ENCODE assay signal across 9 cellular contexts in genomic region chr6:31308050-31308844, GRCh38. TPM values are rescaled to one million over a fixed set of nuclear protein-coding genes. Genes with fewer than 3 reads are reported as not detected.
A peak's percentile ranks its signal among the peaks of the same experiment; 100 is the strongest.
DNase-seq lines count a peak whose midpoint lies in the region; ATAC-seq and TF ChIP-seq lines count a peak whose summit lies in the region.
"Had no signal": no experiment of that assay in that cellular context is flagged by ENCODE, and none has a peak within 500 bp of the region (broad histone marks: within the 10 kb centered on the region; RNA-seq: fewer than 3 reads in every experiment).

No MANE protein-coding gene starts in this region.

- H3K27ac Mint-ChIP-seq in CD8-positive, alpha-beta memory T cell, result peak overlapping the region in 5 of 8 donors; percentile 74 to 94 (median 84)
- no peak overlapping the region for H3K27ac Mint-ChIP-seq in activated naive CD4-positive, alpha-beta T cell treated with anti-CD3 and anti-CD28 coated beads, Interleukin-2, amount 10 ng/mL, durations not matched to agents 7 days and 5 days

- intact Hi-C loops in left colon (cut with DNase I, micrococcal nuclease), result no loop called here

- no peaks in the 10 kb centered on the region for H3K9me3 ChIP-seq in CD8-positive, alpha-beta memory T cell (ENCODE audit: low read length)
- H3K9me3 ChIP-seq in OCI-LY1 (ENCODE audit: low read length), result no peaks in the 10 kb centered on the region

- peak; percentile 97 for ATAC-seq in left colon
- no peak for ATAC-seq in HG02610 (IDR thresholded peaks at IDR 0.05; ENCODE audit: unreplicated experiment)
- ATAC-seq in GM18502 (IDR thresholded peaks at IDR 0.05; ENCODE audit: poor library complexity, unreplicated experiment), result no peak

- CTCF ChIA-PET in CD8-positive, alpha-beta memory T cell (lab: Charles Lee), result interaction anchor here (0.8 to 2.4 kb wide), 4 partner anchors 21 to 179 kb away, joined by 4 to 9 read pairs (median 6); no protein-coding TSS in a partner anchor
- CTCF ChIA-PET in activated naive CD4-positive, alpha-beta T cell treated with anti-CD3 and anti-CD28 coated beads, Interleukin-2, amount 10 ng/mL, durations not matched to agents 7 days and 5 days (lab: Charles Lee), result interaction anchor here (0.5 kb wide), 1 partner anchor 116 kb away, joined by 4 read pairs; no protein-coding TSS in a partner anchor

- no peaks in the 10 kb centered on the region for H3K36me3 Mint-ChIP-seq in CD8-positive, alpha-beta memory T cell
- no peaks in the 10 kb centered on the region for H3K36me3 Mint-ChIP-seq in activated naive CD4-positive, alpha-beta T cell treated with anti-CD3 and anti-CD28 coated beads, Interleukin-2, amount 10 ng/mL, durations not matched to agents 7 days and 5 days

- H3F3A ChIP-seq in OCI-LY1 (ENCODE audit: insufficient read depth, low read length), result no peaks in the 10 kb centered on the region

- H3K4me2 ChIP-seq in OCI-LY1 (ENCODE audit: low read length), result peak overlapping the region; percentile 93

- H3K9me2 ChIP-seq in OCI-LY1 (ENCODE audit: low read depth, low read length), result no peaks in the 10 kb centered on the region

- no peaks in the 10 kb centered on the region for H3K79me2 ChIP-seq in OCI-LY1 (ENCODE audit: insufficient read depth, low read length)

- 0 out of 2 replicates have a peak overlapping the region, but pooled peaks have one; percentile 46 for H2AFZ ChIP-seq in OCI-LY1 (ENCODE audit: low read length)

- peaks cover 3% of the 10 kb centered on the region for H3K27me3 ChIP-seq in CD8-positive, alpha-beta memory T cell (ENCODE audit: insufficient read depth, low read length, poor library complexity, severe bottlenecking)
- H3K27me3 ChIP-seq in OCI-LY1 (ENCODE audit: insufficient read depth, low read length), result peaks cover 7% of the 10 kb centered on the region; the same call in 1 of the 2 replicates

- no peaks in the 10 kb centered on the region for H4K20me1 ChIP-seq in OCI-LY1 (ENCODE audit: insufficient read depth, low read length)

- no peak overlapping the region for H3K27ac ChIP-seq in CD8-positive, alpha-beta memory T cell (ENCODE audit: low read depth, low read length)
- no peak overlapping the region for H3K27ac ChIP-seq in OCI-LY1 (ENCODE audit: low read depth, low read length, poor library complexity, severe bottlenecking)

- DNase-seq in CD8-positive, alpha-beta memory T cell, result peak; percentile 47 to 84 (median 76)
- DNase-seq in activated naive CD4-positive, alpha-beta T cell treated with anti-CD3 and anti-CD28 coated beads, Interleukin-2, amount 10 ng/mL, durations not matched to agents 7 days and 5 days, result peak; percentile 65
- DNase-seq in left colon (peak; percentile 67 to 69), OCI-M1 (lab: John Stamatoyannopoulos, UW) (no peak)
- peak; percentile 33 for DNase-seq in stimulated activated CD8-positive, alpha-beta memory T cell treated with anti-CD3 and anti-CD28 coated beads, Interleukin-15, amount 100 ng/mL, for 1 hour (ENCODE audit: low read depth)
- DNase-seq: DND-41 had no signal

- TF ChIP-seq CTCF in OCI-LY1 (IDR thresholded peaks at IDR 0.05; ENCODE audit: low read length), result no peak

- POLR2A ChIA-PET in CD8-positive, alpha-beta memory T cell (lab: Charles Lee), result interaction anchor here (0.6 to 1.8 kb wide), 8 partner anchors 19 to 1559 kb away, joined by 3 to 10 read pairs (median 3); partner anchors contain the start of gene HLA-C

- no peaks in the 10 kb centered on the region for H3K36me3 ChIP-seq in CD8-positive, alpha-beta memory T cell (ENCODE audit: insufficient read depth, low read length)
- no peaks in the 10 kb centered on the region for H3K36me3 ChIP-seq in OCI-LY1 (ENCODE audit: insufficient read depth, low read length)

- H3K4me1 Mint-ChIP-seq in CD8-positive, alpha-beta memory T cell, result peaks cover 0 to 10% (median 6%) of the 10 kb centered on the region in 3 donors
- H3K4me1 Mint-ChIP-seq in activated naive CD4-positive, alpha-beta T cell treated with anti-CD3 and anti-CD28 coated beads, Interleukin-2, amount 10 ng/mL, durations not matched to agents 7 days and 5 days, result peaks cover 4% of the 10 kb centered on the region

- H3K27me3 Mint-ChIP-seq in CD8-positive, alpha-beta memory T cell, result peaks cover 11 to 13% of the 10 kb centered on the region in 2 donors
- H3K27me3 Mint-ChIP-seq in activated naive CD4-positive, alpha-beta T cell treated with anti-CD3 and anti-CD28 coated beads, Interleukin-2, amount 10 ng/mL, durations not matched to agents 7 days and 5 days, result peaks cover 44% of the 10 kb centered on the region

- no peaks in the 10 kb centered on the region for H3K9me3 Mint-ChIP-seq in CD8-positive, alpha-beta memory T cell
- no peaks in the 10 kb centered on the region for H3K9me3 Mint-ChIP-seq in activated naive CD4-positive, alpha-beta T cell treated with anti-CD3 and anti-CD28 coated beads, Interleukin-2, amount 10 ng/mL, durations not matched to agents 7 days and 5 days

- H3K4me1 ChIP-seq in CD8-positive, alpha-beta memory T cell (ENCODE audit: insufficient read depth, low read length), result peaks cover 3% of the 10 kb centered on the region
- peaks cover 8% of the 10 kb centered on the region for H3K4me1 ChIP-seq in OCI-LY1 (ENCODE audit: insufficient read depth, low read length, severe bottlenecking)

- H3K4me3 ChIP-seq in CD8-positive, alpha-beta memory T cell (ENCODE audit: low read length), result peak overlapping the region; percentile 57
- peak overlapping the region; percentile 63 for H3K4me3 ChIP-seq in OCI-LY1 (ENCODE audit: low read depth, low read length, poor library complexity, severe bottlenecking)

- peak overlapping the region; percentile 55; the same call in 1 of the 2 replicates for H3K9ac ChIP-seq in OCI-LY1 (ENCODE audit: low read length)

- H3K4me3 Mint-ChIP-seq in CD8-positive, alpha-beta memory T cell, result peak overlapping the region; percentile 83 to 92 (median 86)
- peak overlapping the region; percentile 66 for H3K4me3 Mint-ChIP-seq in activated naive CD4-positive, alpha-beta T cell treated with anti-CD3 and anti-CD28 coated beads, Interleukin-2, amount 10 ng/mL, durations not matched to agents 7 days and 5 days

RNA-seq across cellular contexts. Expression of gene HLA-C, which starts 36.4 kb away (rescaled TPM):
- total RNA-seq in CD8-positive, alpha-beta memory T cell, result 100 to 1,000 TPM; 823 to 860 TPM
- 4,018 TPM for polyA plus RNA-seq in CD8-positive, alpha-beta memory T cell
- total RNA-seq in left colon, result 1,000 to 10,000 TPM; 1,163 to 1,296 TPM

RNA-seq across cellular contexts. Expression of gene HLA-B, which starts 48.7 kb away (rescaled TPM):
- 1,000 to 10,000 TPM; 3,705 to 3,812 TPM for total RNA-seq in CD8-positive, alpha-beta memory T cell
- 8,337 TPM for polyA plus RNA-seq in CD8-positive, alpha-beta memory T cell
- total RNA-seq in left colon, result 1,000 to 10,000 TPM; 1,508 to 2,239 TPM
